In genomic region chr19:42131149-42132029, GRCh38 we compare ENCODE assay signal across 1 cellular context.
TF ChIP-seq lines count a peak whose summit lies in the region.

No MANE protein-coding gene starts in this region.

TF ChIP-seq in A549, 52 proteins besides CTCF, POLR2A, EP300 and RAD21:
- TF ChIP-seq CEBPB (IDR thresholded peaks at IDR 0.05) (no peak), NFE2L2 (conservative IDR thresholded peaks at IDR 0.05; ENCODE audit: low read length) (no peak), ZC3H11A (IDR thresholded peaks at IDR 0.05) (no peak), RFX5 (IDR thresholded peaks at IDR 0.05) (no peak)
TF ChIP-seq in A549: peak in this region for 0.
